In genomic region chr2:105337122-105338019, GRCh38 we compare ENCODE assay signal across 1 cellular context.
TF ChIP-seq lines count a peak whose summit lies in the region.

C2orf49 (plus strand) TSS chr2:105337540; CDS start chr2:105337588, 48 bp downstream.

TF ChIP-seq in HepG2, 621 proteins besides CTCF, POLR2A, EP300 and RAD21 (continued from another document and continues in another):
- peak; percentile 90 for TF ChIP-seq SAP130 (CRISPR knock-in tag; IDR thresholded peaks at IDR 0.05; ENCODE audit: low read depth)
- TF ChIP-seq RFX3 (CRISPR knock-in tag; IDR thresholded peaks at IDR 0.05): peak; percentile 68
- peak; percentile 88; the same call in 1 of the 2 replicates for TF ChIP-seq SMYD3 (CRISPR knock-in tag; IDR thresholded peaks at IDR 0.05)
- TF ChIP-seq NR2F2 (IDR thresholded peaks at IDR 0.05; ENCODE audit: borderline replicate concordance, low read depth): peak; percentile 86
- 0 out of 2 replicates have a peak, but pooled peaks have one; percentile 29 for TF ChIP-seq GATA4 (IDR thresholded peaks at IDR 0.05; ENCODE audit: borderline replicate concordance, low read depth)
- no peak; the same call in 1 of the 2 replicates for TF ChIP-seq ZNF431 (CRISPR knock-in tag; IDR thresholded peaks at IDR 0.05; ENCODE audit: borderline replicate concordance, low read depth)
- TF ChIP-seq ZNF879 (CRISPR knock-in tag; IDR thresholded peaks at IDR 0.05): no peak
- TF ChIP-seq, protein P1, sequence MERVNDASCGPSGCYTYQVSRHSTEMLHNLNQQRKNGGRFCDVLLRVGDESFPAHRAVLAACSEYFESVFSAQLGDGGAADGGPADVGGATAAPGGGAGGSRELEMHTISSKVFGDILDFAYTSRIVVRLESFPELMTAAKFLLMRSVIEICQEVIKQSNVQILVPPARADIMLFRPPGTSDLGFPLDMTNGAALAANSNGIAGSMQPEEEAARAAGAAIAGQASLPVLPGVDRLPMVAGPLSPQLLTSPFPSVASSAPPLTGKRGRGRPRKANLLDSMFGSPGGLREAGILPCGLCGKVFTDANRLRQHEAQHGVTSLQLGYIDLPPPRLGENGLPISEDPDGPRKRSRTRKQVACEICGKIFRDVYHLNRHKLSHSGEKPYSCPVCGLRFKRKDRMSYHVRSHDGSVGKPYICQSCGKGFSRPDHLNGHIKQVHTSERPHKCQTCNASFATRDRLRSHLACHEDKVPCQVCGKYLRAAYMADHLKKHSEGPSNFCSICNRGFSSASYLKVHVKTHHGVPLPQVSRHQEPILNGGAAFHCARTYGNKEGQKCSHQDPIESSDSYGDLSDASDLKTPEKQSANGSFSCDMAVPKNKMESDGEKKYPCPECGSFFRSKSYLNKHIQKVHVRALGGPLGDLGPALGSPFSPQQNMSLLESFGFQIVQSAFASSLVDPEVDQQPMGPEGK (CRISPR knock-in tag; IDR thresholded peaks at IDR 0.05): peak; percentile 38; the same call in 1 of the 2 replicates
- peak; percentile 89 for TF ChIP-seq ZNF574 (CRISPR knock-in tag; IDR thresholded peaks at IDR 0.05)
- TF ChIP-seq UBTF (CRISPR knock-in tag; IDR thresholded peaks at IDR 0.05): peak; percentile 53
- TF ChIP-seq CEBPG (CRISPR knock-in tag; IDR thresholded peaks at IDR 0.05): peak; percentile 62; the same call in 1 of the 2 replicates
- peak; percentile 73; the same call in 1 of the 2 replicates for TF ChIP-seq ZBTB21 (CRISPR knock-in tag; IDR thresholded peaks at IDR 0.05)
- 0 out of 2 replicates have a peak, but pooled peaks have one; percentile 32 for TF ChIP-seq DNMT3B (CRISPR knock-in tag; conservative IDR thresholded peaks at IDR 0.05)
- TF ChIP-seq MED13 (CRISPR knock-in tag; IDR thresholded peaks at IDR 0.05): no peak
- TF ChIP-seq RFX1 (IDR thresholded peaks at IDR 0.05): peak; percentile 74
- TF ChIP-seq ZNF12 (CRISPR knock-in tag; IDR thresholded peaks at IDR 0.05): no peak
- TF ChIP-seq GFI1 (CRISPR knock-in tag; IDR thresholded peaks at IDR 0.05; ENCODE audit: borderline replicate concordance): peak; percentile 15; the same call in 1 of the 2 replicates
- TF ChIP-seq POLR2AphosphoS5 (IDR thresholded peaks at IDR 0.05; ENCODE audit: low read depth, low read length): peak; percentile 84
- TF ChIP-seq NCOA2 (CRISPR knock-in tag; IDR thresholded peaks at IDR 0.05): peak; percentile 33; the same call in 1 of the 2 replicates
- no peak for TF ChIP-seq FOSL1 (CRISPR knock-in tag; IDR thresholded peaks at IDR 0.05; ENCODE audit: borderline replicate concordance)
- TF ChIP-seq, protein P2, sequence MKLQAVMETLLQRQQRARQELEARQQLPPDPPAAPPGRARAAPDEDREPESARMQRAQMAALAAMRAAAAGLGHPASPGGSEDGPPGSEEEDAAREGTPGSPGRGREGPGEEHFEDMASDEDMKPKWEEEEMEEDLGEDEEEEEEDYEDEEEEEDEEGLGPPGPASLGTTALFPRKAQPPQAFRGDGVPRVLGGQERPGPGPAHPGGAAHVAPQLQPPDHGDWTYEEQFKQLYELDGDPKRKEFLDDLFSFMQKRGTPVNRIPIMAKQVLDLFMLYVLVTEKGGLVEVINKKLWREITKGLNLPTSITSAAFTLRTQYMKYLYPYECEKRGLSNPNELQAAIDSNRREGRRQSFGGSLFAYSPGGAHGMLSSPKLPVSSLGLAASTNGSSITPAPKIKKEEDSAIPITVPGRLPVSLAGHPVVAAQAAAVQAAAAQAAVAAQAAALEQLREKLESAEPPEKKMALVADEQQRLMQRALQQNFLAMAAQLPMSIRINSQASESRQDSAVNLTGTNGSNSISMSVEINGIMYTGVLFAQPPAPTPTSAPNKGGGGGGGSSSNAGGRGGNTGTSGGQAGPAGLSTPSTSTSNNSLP (IDR thresholded peaks at IDR 0.05; ENCODE audit: low read depth, low read length): no peak
- 0 out of 2 replicates have a peak, but pooled peaks have one; percentile 23 for TF ChIP-seq CAMTA2 (CRISPR knock-in tag; IDR thresholded peaks at IDR 0.05; ENCODE audit: borderline replicate concordance)
- peak; percentile 43; the same call in 1 of the 2 replicates for TF ChIP-seq MEF2D (CRISPR knock-in tag; IDR thresholded peaks at IDR 0.05)
- peak; percentile 49; the same call in 1 of the 2 replicates for TF ChIP-seq FOXJ3 (CRISPR knock-in tag; IDR thresholded peaks at IDR 0.05; ENCODE audit: borderline replicate concordance)
- TF ChIP-seq ZFP41 (CRISPR knock-in tag; IDR thresholded peaks at IDR 0.05; ENCODE audit: borderline replicate concordance): no peak; the same call in 1 of the 2 replicates
- no peak; the same call in 1 of the 2 replicates for TF ChIP-seq ETV6 (CRISPR knock-in tag; conservative IDR thresholded peaks at IDR 0.05)
- TF ChIP-seq ZNF44 (CRISPR knock-in tag; IDR thresholded peaks at IDR 0.05): peak; percentile 96; the same call in 1 of the 2 replicates
- 0 out of 2 replicates have a peak, but pooled peaks have one; percentile 31 for TF ChIP-seq NFE2L1 (CRISPR knock-in tag; IDR thresholded peaks at IDR 0.05; ENCODE audit: borderline replicate concordance)
- TF ChIP-seq, protein P3, sequence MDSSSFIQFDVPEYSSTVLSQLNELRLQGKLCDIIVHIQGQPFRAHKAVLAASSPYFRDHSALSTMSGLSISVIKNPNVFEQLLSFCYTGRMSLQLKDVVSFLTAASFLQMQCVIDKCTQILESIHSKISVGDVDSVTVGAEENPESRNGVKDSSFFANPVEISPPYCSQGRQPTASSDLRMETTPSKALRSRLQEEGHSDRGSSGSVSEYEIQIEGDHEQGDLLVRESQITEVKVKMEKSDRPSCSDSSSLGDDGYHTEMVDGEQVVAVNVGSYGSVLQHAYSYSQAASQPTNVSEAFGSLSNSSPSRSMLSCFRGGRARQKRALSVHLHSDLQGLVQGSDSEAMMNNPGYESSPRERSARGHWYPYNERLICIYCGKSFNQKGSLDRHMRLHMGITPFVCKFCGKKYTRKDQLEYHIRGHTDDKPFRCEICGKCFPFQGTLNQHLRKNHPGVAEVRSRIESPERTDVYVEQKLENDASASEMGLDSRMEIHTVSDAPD (CRISPR knock-in tag; IDR thresholded peaks at IDR 0.05): peak; percentile 78; the same call in 1 of the 2 replicates
- TF ChIP-seq, protein P4, sequence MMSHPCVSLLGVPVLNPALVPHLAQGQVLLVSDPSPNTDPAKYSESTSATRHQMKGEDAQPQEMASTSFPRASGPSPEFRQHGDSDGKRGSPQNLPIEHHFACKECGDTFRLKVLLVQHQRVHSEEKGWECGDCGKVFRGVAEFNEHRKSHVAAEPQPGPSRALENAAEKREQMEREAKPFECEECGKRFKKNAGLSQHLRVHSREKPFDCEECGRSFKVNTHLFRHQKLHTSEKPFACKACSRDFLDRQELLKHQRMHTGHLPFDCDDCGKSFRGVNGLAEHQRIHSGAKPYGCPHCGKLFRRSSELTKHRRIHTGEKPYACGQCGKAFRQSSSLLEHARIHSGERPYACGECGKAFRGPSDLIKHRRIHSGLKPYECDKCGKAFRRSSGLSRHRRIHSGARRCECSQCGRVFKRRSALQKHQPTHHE (CRISPR knock-in tag; IDR thresholded peaks at IDR 0.05; ENCODE audit: borderline replicate concordance): 0 out of 2 replicates have a peak, but pooled peaks have one; percentile 34
- peak; percentile 40; the same call in 1 of the 2 replicates for TF ChIP-seq REPIN1 (CRISPR knock-in tag; IDR thresholded peaks at IDR 0.05; ENCODE audit: borderline replicate concordance, low read depth)
- peak; percentile 99 for TF ChIP-seq KMT2B (CRISPR knock-in tag; IDR thresholded peaks at IDR 0.05)
- TF ChIP-seq RFXANK (CRISPR knock-in tag; IDR thresholded peaks at IDR 0.05): peak; percentile 70
- TF ChIP-seq, protein P5, sequence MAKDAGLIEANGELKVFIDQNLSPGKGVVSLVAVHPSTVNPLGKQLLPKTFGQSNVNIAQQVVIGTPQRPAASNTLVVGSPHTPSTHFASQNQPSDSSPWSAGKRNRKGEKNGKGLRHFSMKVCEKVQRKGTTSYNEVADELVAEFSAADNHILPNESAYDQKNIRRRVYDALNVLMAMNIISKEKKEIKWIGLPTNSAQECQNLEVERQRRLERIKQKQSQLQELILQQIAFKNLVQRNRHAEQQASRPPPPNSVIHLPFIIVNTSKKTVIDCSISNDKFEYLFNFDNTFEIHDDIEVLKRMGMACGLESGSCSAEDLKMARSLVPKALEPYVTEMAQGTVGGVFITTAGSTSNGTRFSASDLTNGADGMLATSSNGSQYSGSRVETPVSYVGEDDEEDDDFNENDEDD (CRISPR knock-in tag; IDR thresholded peaks at IDR 0.05; ENCODE audit: borderline replicate concordance): peak; percentile 34; the same call in 1 of the 2 replicates
- no peak for TF ChIP-seq E2F1 (CRISPR knock-in tag; IDR thresholded peaks at IDR 0.05)
- TF ChIP-seq CENPBD1 (CRISPR knock-in tag; IDR thresholded peaks at IDR 0.05; ENCODE audit: borderline replicate concordance, low read depth): no peak
- no peak for TF ChIP-seq TRAFD1 (CRISPR knock-in tag; IDR thresholded peaks at IDR 0.05; ENCODE audit: borderline replicate concordance)
- no peak for TF ChIP-seq ZNF572 (CRISPR knock-in tag; IDR thresholded peaks at IDR 0.05)
- TF ChIP-seq KLF9 (CRISPR knock-in tag; IDR thresholded peaks at IDR 0.05; ENCODE audit: low read depth): no peak
- no peak for TF ChIP-seq FOXM1 (CRISPR knock-in tag; IDR thresholded peaks at IDR 0.05)
- 0 out of 2 replicates have a peak, but pooled peaks have one; percentile 64 for TF ChIP-seq PAX8 (CRISPR knock-in tag; IDR thresholded peaks at IDR 0.05; ENCODE audit: borderline replicate concordance)
- TF ChIP-seq ESRRA (CRISPR knock-in tag; IDR thresholded peaks at IDR 0.05; ENCODE audit: low read depth): 0 out of 2 replicates have a peak, but pooled peaks have one; percentile 56
- TF ChIP-seq SMARCE1 (IDR thresholded peaks at IDR 0.05; ENCODE audit: borderline replicate concordance): no peak
- TF ChIP-seq SOX6 (IDR thresholded peaks at IDR 0.05): no peak
- TF ChIP-seq SOX6 (CRISPR knock-in tag; IDR thresholded peaks at IDR 0.05): peak; percentile 60; the same call in 1 of the 2 replicates
